Comparison of ENCODE assay signal across 21 cellular contexts in genomic region chr1:228793032-228793431, GRCh38. TPM values are rescaled to one million over a fixed set of nuclear protein-coding genes. Genes with fewer than 3 reads are reported as not detected.
DNase-seq lines count a peak whose midpoint lies in the region; ATAC-seq and TF ChIP-seq lines count a peak whose summit lies in the region.
"Had no signal": no experiment of that assay in that cellular context is flagged by ENCODE, and none has a peak within 500 bp of the region (broad histone marks: within the 10 kb centered on the region; RNA-seq: fewer than 3 reads in every experiment).

No MANE protein-coding gene starts in this region.

- H3K27me3 ChIP-seq in thymus (ENCODE audit: control insufficient read depth, insufficient read depth) = no peaks in the 10 kb centered on the region
- H3K27me3 ChIP-seq: upper lobe of right lung had no signal

- H3K4me3 Mint-ChIP-seq in activated naive CD8-positive, alpha-beta T cell treated with anti-CD3 and anti-CD28 coated beads, Interleukin-2, amount 10 ng/mL, durations not matched to agents 7 days and 5 days = no peak overlapping the region
- H3K4me3 Mint-ChIP-seq: CD4-positive, CD25-positive, alpha-beta regulatory T cell had no signal

- no peak overlapping the region for H3K27ac Mint-ChIP-seq in activated naive CD8-positive, alpha-beta T cell treated with anti-CD3 and anti-CD28 coated beads, Interleukin-2, amount 10 ng/mL, durations not matched to agents 7 days and 5 days
- H3K27ac Mint-ChIP-seq: activated naive CD4-positive, alpha-beta T cell treated with anti-CD3 and anti-CD28 coated beads, Interleukin-2, amount 50 U/mL, for 72 hours; CD4-positive, CD25-positive, alpha-beta regulatory T cell had no signal

- H3K4me3 ChIP-seq in thymus (ENCODE audit: low read length) = no peak overlapping the region
- no peak overlapping the region for H3K4me3 ChIP-seq in foreskin fibroblast (ENCODE audit: low read depth in 1 of 2, low read length in 2 of 2)
- H3K4me3 ChIP-seq: GM23248, psoas muscle, SJCRH30, upper lobe of right lung had no signal

- H3K36me3 Mint-ChIP-seq in activated naive CD8-positive, alpha-beta T cell treated with anti-CD3 and anti-CD28 coated beads, Interleukin-2, amount 10 ng/mL, durations not matched to agents 7 days and 5 days = peaks cover 17% of the 10 kb centered on the region
- H3K36me3 Mint-ChIP-seq: CD4-positive, CD25-positive, alpha-beta regulatory T cell had no signal

- DNase-seq in stimulated activated CD4-positive, alpha-beta T cell treated with anti-CD3 and anti-CD28 coated beads, Interleukin-15, amount 100 ng/mL, for 24 hours = peak; percentile 14
- DNase-seq in stimulated activated CD4-positive, alpha-beta T cell treated with anti-CD3 and anti-CD28 coated beads, Interleukin-4, amount 100 ng/mL, for 1 hour = no peak
- peak; percentile 30 to 41 for DNase-seq in Kasumi-1 (lab: John Stamatoyannopoulos, UW)
- DNase-seq in activated naive CD8-positive, alpha-beta T cell treated with anti-CD3 and anti-CD28 coated beads, Interleukin-2, amount 10 ng/mL, durations not matched to agents 7 days and 5 days = peak; percentile 62
- DNase-seq in foreskin fibroblast = no peak
- DNase-seq in NCI-H2081 (lab: John Stamatoyannopoulos, UW) = no peak
- DNase-seq: caudate nucleus, dermis blood vessel endothelial cell, GM23248, head of caudate nucleus, KBM-7, NCI-H1694, NCI-H2171, nucleus accumbens, psoas muscle, upper lobe of right lung had no signal

- no peak for TF ChIP-seq CTCF in foreskin fibroblast (IDR thresholded peaks at IDR 0.05; ENCODE audit: low read depth, low read length)

- peaks cover 26% of the 10 kb centered on the region for H3K4me1 Mint-ChIP-seq in activated naive CD8-positive, alpha-beta T cell treated with anti-CD3 and anti-CD28 coated beads, Interleukin-2, amount 10 ng/mL, durations not matched to agents 7 days and 5 days

- POLR2A ChIA-PET in activated naive CD8-positive, alpha-beta T cell treated with anti-CD3 and anti-CD28 coated beads, Interleukin-2, amount 10 ng/mL, durations not matched to agents 7 days and 5 days (lab: Charles Lee) = interaction anchor here (1.0 to 2.2 kb wide), 3 partner anchors 12 to 337 kb away, joined by 3 to 5 read pairs (median 3); no protein-coding TSS in a partner anchor

- ATAC-seq in activated naive CD8-positive, alpha-beta T cell treated with anti-CD3 and anti-CD28 coated beads, Interleukin-2, amount 10 ng/mL, durations not matched to agents 7 days and 5 days (ENCODE audit: low read depth) = peak; percentile 50
- ATAC-seq in HG03196 (IDR thresholded peaks at IDR 0.05; ENCODE audit: unreplicated experiment) = no peak
- ATAC-seq: activated naive CD4-positive, alpha-beta T cell treated with anti-CD3 and anti-CD28 coated beads, Interleukin-2, amount 50 U/mL, for 72 hours; upper lobe of right lung had no signal

- no peaks in the 10 kb centered on the region for H3K36me3 ChIP-seq in thymus (ENCODE audit: control insufficient read depth, insufficient read depth)
- H3K36me3 ChIP-seq: SJCRH30, upper lobe of right lung had no signal

- peaks cover 37% of the 10 kb centered on the region for H3K4me1 ChIP-seq in thymus (ENCODE audit: control insufficient read depth, insufficient read depth, low read length)
- H3K4me1 ChIP-seq: upper lobe of right lung had no signal

- H3K27me3 Mint-ChIP-seq in activated naive CD8-positive, alpha-beta T cell treated with anti-CD3 and anti-CD28 coated beads, Interleukin-2, amount 10 ng/mL, durations not matched to agents 7 days and 5 days = no peaks in the 10 kb centered on the region

- no peaks in the 10 kb centered on the region for H3K9me3 ChIP-seq in thymus (ENCODE audit: control insufficient read depth)
- H3K9me3 ChIP-seq: psoas muscle, upper lobe of right lung had no signal

- peak overlapping the region; percentile 72 for H3K27ac ChIP-seq in thymus (ENCODE audit: low read depth)
- H3K27ac ChIP-seq: GM23248, psoas muscle, SJCRH30, upper lobe of right lung had no signal

- 15% methylated on average over 2 of the region's 2 CpGs for whole genome bisulfite sequencing in thymus

- peaks cover 10% of the 10 kb centered on the region for H3K9me3 Mint-ChIP-seq in activated naive CD8-positive, alpha-beta T cell treated with anti-CD3 and anti-CD28 coated beads, Interleukin-2, amount 10 ng/mL, durations not matched to agents 7 days and 5 days

RNA-seq across cellular contexts. Expression of gene RHOU, which starts 57.8 kb away (rescaled TPM):
- total RNA-seq in activated naive CD8-positive, alpha-beta T cell treated with anti-CD3 and anti-CD28 coated beads, Interleukin-2, amount 10 ng/mL, durations not matched to agents 7 days and 5 days = 1 to 10 TPM; 7.5 to 7.7 TPM
- 23.9 TPM for polyA plus RNA-seq in thymus

Comparison
In these comparisons a context has a peak if more than half of its experiments do, and no peak if none do; other contexts are left out.
1. DNase-seq: peak in stimulated activated CD4-positive, alpha-beta T cell treated with anti-CD3 and anti-CD28 coated beads, Interleukin-15, amount 100 ng/mL, for 24 hours (single experiment), Kasumi-1 (2 of 2) and activated naive CD8-positive, alpha-beta T cell treated with anti-CD3 and anti-CD28 coated beads, Interleukin-2, amount 10 ng/mL, durations not matched to agents 7 days and 5 days (single experiment); none in stimulated activated CD4-positive, alpha-beta T cell treated with anti-CD3 and anti-CD28 coated beads, Interleukin-4, amount 100 ng/mL, for 1 hour (single experiment), foreskin fibroblast (0 of 2) and NCI-H2081 (0 of 2).